1 cellular context compared by ENCODE assay signal in genomic region chr17:39920218-39921210, GRCh38.
A peak's percentile ranks its signal among the peaks of the same experiment; 100 is the strongest.
TF ChIP-seq lines count a peak whose summit lies in the region.

No MANE protein-coding gene starts in this region.

TF ChIP-seq in HepG2, 621 proteins besides CTCF, POLR2A, EP300 and RAD21 (continued from another document and continues in another):
- peak; percentile 22; the same call in 1 of the 2 replicates for TF ChIP-seq GMEB1 (CRISPR knock-in tag; IDR thresholded peaks at IDR 0.05; ENCODE audit: borderline replicate concordance)
- TF ChIP-seq ZNF20 (CRISPR knock-in tag; IDR thresholded peaks at IDR 0.05): no peak
- no peak for TF ChIP-seq ZNF207 (IDR thresholded peaks at IDR 0.05; ENCODE audit: borderline replicate concordance)
- TF ChIP-seq, protein P1, sequence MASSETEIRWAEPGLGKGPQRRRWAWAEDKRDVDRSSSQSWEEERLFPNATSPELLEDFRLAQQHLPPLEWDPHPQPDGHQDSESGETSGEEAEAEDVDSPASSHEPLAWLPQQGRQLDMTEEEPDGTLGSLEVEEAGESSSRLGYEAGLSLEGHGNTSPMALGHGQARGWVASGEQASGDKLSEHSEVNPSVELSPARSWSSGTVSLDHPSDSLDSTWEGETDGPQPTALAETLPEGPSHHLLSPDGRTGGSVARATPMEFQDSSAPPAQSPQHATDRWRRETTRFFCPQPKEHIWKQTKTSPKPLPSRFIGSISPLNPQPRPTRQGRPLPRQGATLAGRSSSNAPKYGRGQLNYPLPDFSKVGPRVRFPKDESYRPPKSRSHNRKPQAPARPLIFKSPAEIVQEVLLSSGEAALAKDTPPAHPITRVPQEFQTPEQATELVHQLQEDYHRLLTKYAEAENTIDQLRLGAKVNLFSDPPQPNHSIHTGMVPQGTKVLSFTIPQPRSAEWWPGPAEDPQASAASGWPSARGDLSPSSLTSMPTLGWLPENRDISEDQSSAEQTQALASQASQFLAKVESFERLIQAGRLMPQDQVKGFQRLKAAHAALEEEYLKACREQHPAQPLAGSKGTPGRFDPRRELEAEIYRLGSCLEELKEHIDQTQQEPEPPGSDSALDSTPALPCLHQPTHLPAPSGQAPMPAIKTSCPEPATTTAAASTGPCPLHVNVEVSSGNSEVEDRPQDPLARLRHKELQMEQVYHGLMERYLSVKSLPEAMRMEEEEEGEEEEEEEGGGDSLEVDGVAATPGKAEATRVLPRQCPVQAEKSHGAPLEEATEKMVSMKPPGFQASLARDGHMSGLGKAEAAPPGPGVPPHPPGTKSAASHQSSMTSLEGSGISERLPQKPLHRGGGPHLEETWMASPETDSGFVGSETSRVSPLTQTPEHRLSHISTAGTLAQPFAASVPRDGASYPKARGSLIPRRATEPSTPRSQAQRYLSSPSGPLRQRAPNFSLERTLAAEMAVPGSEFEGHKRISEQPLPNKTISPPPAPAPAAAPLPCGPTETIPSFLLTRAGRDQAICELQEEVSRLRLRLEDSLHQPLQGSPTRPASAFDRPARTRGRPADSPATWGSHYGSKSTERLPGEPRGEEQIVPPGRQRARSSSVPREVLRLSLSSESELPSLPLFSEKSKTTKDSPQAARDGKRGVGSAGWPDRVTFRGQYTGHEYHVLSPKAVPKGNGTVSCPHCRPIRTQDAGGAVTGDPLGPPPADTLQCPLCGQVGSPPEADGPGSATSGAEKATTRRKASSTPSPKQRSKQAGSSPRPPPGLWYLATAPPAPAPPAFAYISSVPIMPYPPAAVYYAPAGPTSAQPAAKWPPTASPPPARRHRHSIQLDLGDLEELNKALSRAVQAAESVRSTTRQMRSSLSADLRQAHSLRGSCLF (CRISPR knock-in tag; IDR thresholded peaks at IDR 0.05; ENCODE audit: borderline replicate concordance): no peak
- TF ChIP-seq ZBTB38 (CRISPR knock-in tag; IDR thresholded peaks at IDR 0.05): peak; percentile 99
- TF ChIP-seq CEBPZ (IDR thresholded peaks at IDR 0.05; ENCODE audit: low read length): no peak
- TF ChIP-seq MAFG (CRISPR knock-in tag; IDR thresholded peaks at IDR 0.05): no peak
- TF ChIP-seq, protein P2, sequence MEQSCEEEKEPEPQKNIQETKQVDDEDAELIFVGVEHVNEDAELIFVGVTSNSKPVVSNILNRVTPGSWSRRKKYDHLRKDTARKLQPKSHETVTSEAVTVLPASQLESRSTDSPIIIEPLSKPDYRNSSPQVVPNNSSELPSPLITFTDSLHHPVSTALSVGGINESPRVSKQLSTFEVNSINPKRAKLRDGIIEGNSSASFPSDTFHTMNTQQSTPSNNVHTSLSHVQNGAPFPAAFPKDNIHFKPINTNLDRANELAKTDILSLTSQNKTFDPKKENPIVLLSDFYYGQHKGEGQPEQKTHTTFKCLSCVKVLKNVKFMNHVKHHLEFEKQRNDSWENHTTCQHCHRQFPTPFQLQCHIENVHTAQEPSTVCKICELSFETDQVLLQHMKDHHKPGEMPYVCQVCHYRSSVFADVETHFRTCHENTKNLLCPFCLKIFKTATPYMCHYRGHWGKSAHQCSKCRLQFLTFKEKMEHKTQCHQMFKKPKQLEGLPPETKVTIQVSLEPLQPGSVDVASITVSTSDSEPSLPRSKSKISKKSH (CRISPR knock-in tag; IDR thresholded peaks at IDR 0.05; ENCODE audit: borderline replicate concordance): 0 out of 2 replicates have a peak, but pooled peaks have one; percentile 48
- TF ChIP-seq KDM5B (CRISPR knock-in tag; IDR thresholded peaks at IDR 0.05; ENCODE audit: borderline replicate concordance): no peak
- no peak for TF ChIP-seq TSC22D2 (CRISPR knock-in tag; IDR thresholded peaks at IDR 0.05; ENCODE audit: borderline replicate concordance)
- TF ChIP-seq, protein P3, sequence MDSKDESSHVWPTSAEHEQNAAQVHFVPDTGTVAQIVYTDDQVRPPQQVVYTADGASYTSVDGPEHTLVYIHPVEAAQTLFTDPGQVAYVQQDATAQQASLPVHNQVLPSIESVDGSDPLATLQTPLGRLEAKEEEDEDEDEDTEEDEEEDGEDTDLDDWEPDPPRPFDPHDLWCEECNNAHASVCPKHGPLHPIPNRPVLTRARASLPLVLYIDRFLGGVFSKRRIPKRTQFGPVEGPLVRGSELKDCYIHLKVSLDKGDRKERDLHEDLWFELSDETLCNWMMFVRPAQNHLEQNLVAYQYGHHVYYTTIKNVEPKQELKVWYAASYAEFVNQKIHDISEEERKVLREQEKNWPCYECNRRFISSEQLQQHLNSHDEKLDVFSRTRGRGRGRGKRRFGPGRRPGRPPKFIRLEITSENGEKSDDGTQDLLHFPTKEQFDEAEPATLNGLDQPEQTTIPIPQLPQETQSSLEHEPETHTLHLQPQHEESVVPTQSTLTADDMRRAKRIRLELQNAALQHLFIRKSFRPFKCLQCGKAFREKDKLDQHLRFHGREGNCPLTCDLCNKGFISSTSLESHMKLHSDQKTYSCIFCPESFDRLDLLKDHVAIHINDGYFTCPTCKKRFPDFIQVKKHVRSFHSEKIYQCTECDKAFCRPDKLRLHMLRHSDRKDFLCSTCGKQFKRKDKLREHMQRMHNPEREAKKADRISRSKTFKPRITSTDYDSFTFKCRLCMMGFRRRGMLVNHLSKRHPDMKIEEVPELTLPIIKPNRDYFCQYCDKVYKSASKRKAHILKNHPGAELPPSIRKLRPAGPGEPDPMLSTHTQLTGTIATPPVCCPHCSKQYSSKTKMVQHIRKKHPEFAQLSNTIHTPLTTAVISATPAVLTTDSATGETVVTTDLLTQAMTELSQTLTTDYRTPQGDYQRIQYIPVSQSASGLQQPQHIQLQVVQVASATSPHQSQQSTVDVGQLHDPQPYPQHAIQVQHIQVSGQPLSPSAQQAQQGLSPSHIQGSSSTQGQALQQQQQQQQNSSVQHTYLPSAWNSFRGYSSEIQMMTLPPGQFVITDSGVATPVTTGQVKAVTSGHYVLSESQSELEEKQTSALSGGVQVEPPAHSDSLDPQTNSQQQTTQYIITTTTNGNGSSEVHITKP (CRISPR knock-in tag; IDR thresholded peaks at IDR 0.05; ENCODE audit: low read depth): no peak
- no peak for TF ChIP-seq GPN1 (CRISPR knock-in tag; IDR thresholded peaks at IDR 0.05; ENCODE audit: borderline replicate concordance)
- TF ChIP-seq ZNF121 (CRISPR knock-in tag; IDR thresholded peaks at IDR 0.05): no peak
- TF ChIP-seq GATA4 (IDR thresholded peaks at IDR 0.05; ENCODE audit: borderline replicate concordance, low read depth): no peak
- TF ChIP-seq FOSL2 (CRISPR knock-in tag; IDR thresholded peaks at IDR 0.05): no peak
- TF ChIP-seq KLF16 (CRISPR knock-in tag; IDR thresholded peaks at IDR 0.05): no peak
- TF ChIP-seq SMARCC2 (IDR thresholded peaks at IDR 0.05): no peak
- TF ChIP-seq KLF15 (CRISPR knock-in tag; IDR thresholded peaks at IDR 0.05; ENCODE audit: borderline replicate concordance): no peak
- TF ChIP-seq SNAPC4 (CRISPR knock-in tag; IDR thresholded peaks at IDR 0.05): no peak
- TF ChIP-seq ZNF878 (CRISPR knock-in tag; IDR thresholded peaks at IDR 0.05): no peak
- TF ChIP-seq, protein P4, sequence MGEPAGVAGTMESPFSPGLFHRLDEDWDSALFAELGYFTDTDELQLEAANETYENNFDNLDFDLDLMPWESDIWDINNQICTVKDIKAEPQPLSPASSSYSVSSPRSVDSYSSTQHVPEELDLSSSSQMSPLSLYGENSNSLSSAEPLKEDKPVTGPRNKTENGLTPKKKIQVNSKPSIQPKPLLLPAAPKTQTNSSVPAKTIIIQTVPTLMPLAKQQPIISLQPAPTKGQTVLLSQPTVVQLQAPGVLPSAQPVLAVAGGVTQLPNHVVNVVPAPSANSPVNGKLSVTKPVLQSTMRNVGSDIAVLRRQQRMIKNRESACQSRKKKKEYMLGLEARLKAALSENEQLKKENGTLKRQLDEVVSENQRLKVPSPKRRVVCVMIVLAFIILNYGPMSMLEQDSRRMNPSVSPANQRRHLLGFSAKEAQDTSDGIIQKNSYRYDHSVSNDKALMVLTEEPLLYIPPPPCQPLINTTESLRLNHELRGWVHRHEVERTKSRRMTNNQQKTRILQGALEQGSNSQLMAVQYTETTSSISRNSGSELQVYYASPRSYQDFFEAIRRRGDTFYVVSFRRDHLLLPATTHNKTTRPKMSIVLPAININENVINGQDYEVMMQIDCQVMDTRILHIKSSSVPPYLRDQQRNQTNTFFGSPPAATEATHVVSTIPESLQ (CRISPR knock-in tag; conservative IDR thresholded peaks at IDR 0.05): no peak
- no peak for TF ChIP-seq MED1 (CRISPR knock-in tag; IDR thresholded peaks at IDR 0.05)
- TF ChIP-seq, protein P5, sequence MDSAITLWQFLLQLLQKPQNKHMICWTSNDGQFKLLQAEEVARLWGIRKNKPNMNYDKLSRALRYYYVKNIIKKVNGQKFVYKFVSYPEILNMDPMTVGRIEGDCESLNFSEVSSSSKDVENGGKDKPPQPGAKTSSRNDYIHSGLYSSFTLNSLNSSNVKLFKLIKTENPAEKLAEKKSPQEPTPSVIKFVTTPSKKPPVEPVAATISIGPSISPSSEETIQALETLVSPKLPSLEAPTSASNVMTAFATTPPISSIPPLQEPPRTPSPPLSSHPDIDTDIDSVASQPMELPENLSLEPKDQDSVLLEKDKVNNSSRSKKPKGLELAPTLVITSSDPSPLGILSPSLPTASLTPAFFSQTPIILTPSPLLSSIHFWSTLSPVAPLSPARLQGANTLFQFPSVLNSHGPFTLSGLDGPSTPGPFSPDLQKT (CRISPR knock-in tag; IDR thresholded peaks at IDR 0.05; ENCODE audit: borderline replicate concordance): no peak
- no peak for TF ChIP-seq CBX5 (CRISPR knock-in tag; IDR thresholded peaks at IDR 0.05; ENCODE audit: borderline replicate concordance)
- no peak for TF ChIP-seq HDAC1 (CRISPR knock-in tag; IDR thresholded peaks at IDR 0.05)
- TF ChIP-seq ZMYM4 (CRISPR knock-in tag; IDR thresholded peaks at IDR 0.05): no peak
- peak; percentile 89 for TF ChIP-seq RBM22 (optimal IDR thresholded peaks at IDR 0.05; ENCODE audit: low read length)
- no peak for TF ChIP-seq MTA1 (CRISPR knock-in tag; IDR thresholded peaks at IDR 0.05; ENCODE audit: borderline replicate concordance)
- no peak for TF ChIP-seq HNRNPLL (IDR thresholded peaks at IDR 0.05; ENCODE audit: low read depth, low read length, poor library complexity, severe bottlenecking)
- TF ChIP-seq BRCA1 (CRISPR knock-in tag; IDR thresholded peaks at IDR 0.05): no peak
- no peak for TF ChIP-seq ZC3H4 (CRISPR knock-in tag; IDR thresholded peaks at IDR 0.05; ENCODE audit: borderline replicate concordance)
- TF ChIP-seq, protein P6, sequence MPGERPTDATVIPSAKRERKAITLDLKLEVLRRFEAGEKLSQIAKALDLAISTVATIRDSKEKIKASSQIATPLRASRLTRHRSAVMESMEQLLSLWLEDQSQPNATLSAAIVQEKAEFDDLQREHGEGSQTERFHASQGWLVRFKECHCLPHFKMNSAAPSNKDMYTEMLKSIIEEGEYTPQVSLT (CRISPR knock-in tag; IDR thresholded peaks at IDR 0.05; ENCODE audit: borderline replicate concordance, low read depth): no peak
- TF ChIP-seq ZNF605 (CRISPR knock-in tag; IDR thresholded peaks at IDR 0.05): no peak
